In genomic region chr1:212593696-212594335, GRCh38 we compare ENCODE assay signal across 19 cellular contexts. TPM values are rescaled to one million over a fixed set of nuclear protein-coding genes. Genes with fewer than 3 reads are reported as not detected.
DNase-seq lines count a peak whose midpoint lies in the region; ATAC-seq and TF ChIP-seq lines count a peak whose summit lies in the region.
"Had no signal": no experiment of that assay in that cellular context is flagged by ENCODE, and none has a peak within 500 bp of the region (broad histone marks: within the 10 kb centered on the region; RNA-seq: fewer than 3 reads in every experiment).

No MANE protein-coding gene starts in this region.

- no peaks in the 10 kb centered on the region for H3F3A ChIP-seq in GM23338 (replicated peaks; ENCODE audit: low read depth)
- H3F3A ChIP-seq in neural progenitor cell (ENCODE audit: low read depth): no peaks in the 10 kb centered on the region

- no peak overlapping the region for H3K27ac ChIP-seq in GM23338 (ENCODE audit: low read depth)
- no peak overlapping the region for H3K27ac ChIP-seq in esophagus muscularis mucosa (replicated peaks in 1 of 4)
- H3K27ac ChIP-seq in neural progenitor cell: no peak overlapping the region

- H3K9ac ChIP-seq in neural progenitor cell: no peak overlapping the region

- H3K4me2 ChIP-seq in GM23338 (no peak overlapping the region), neural progenitor cell (no peak overlapping the region)

- H3K27me3 Mint-ChIP-seq in GM23338 (ENCODE audit: insufficient read depth, low read depth, poor library complexity): peaks cover 6% of the 10 kb centered on the region
- H3K27me3 Mint-ChIP-seq in neural progenitor cell (ENCODE audit: insufficient read depth, low read depth): peaks cover 8% of the 10 kb centered on the region

- H3K4me1 ChIP-seq in GM23338 (ENCODE audit: insufficient read depth) (no peaks in the 10 kb centered on the region; the same call in 1 of the 2 replicates), esophagus muscularis mucosa (peaks cover 0 to 11% (median 9%) of the 10 kb centered on the region in 4 donors), neural progenitor cell (peaks cover 11% of the 10 kb centered on the region)

- ATAC-seq in GM23338: no peak
- ATAC-seq in GM18519 (IDR thresholded peaks at IDR 0.05; ENCODE audit: low FRiP score, unreplicated experiment): no peak

- TF ChIP-seq POLR2A in esophagus muscularis mucosa (IDR thresholded peaks at IDR 0.05; ENCODE audit: low read depth): no peak

- H3K27ac Mint-ChIP-seq in GM23338: 0 out of 2 replicates have a peak overlapping the region, but pooled peaks have one; percentile 52
- H3K27ac Mint-ChIP-seq in neural progenitor cell: peak overlapping the region; percentile 85
- H3K27ac Mint-ChIP-seq: CD4-positive, alpha-beta memory T cell had no signal

- H3K4me3 Mint-ChIP-seq in GM23338: no peak overlapping the region
- peak overlapping the region; percentile 31 for H3K4me3 Mint-ChIP-seq in neural progenitor cell

- DNase-seq in NCI-H2171 treated with DMSO at 0.1 percent for 48 hours (lab: John Stamatoyannopoulos, UW) (peak; percentile 66), NCI-H2171 (lab: John Stamatoyannopoulos, UW) (no peak), GM23338 (ENCODE audit: low spot score) (no peak), esophagus muscularis mucosa (ENCODE audit: extremely low spot score) (peak; percentile 42), neural progenitor cell (ENCODE audit: low spot score) (no peak), NCI-H146 treated with DMSO at 0.1 percent for 48 hours (lab: John Stamatoyannopoulos, UW; ENCODE audit: unreplicated experiment) (no peak)
- no peak for DNase-seq in effector CD4-positive, alpha-beta T cell
- DNase-seq: 8988T; CD4-positive, alpha-beta memory T cell; DMS79 treated with DMSO at 0.1 percent for 48 hours; HCEC 1CT; KBM-7; NCI-H1436; NCI-H345; NCI-H526; NK-92 treated with Interleukin-12 subunit alpha and Interleukin-12 subunit beta, amount 100 ng/mL, for 24 hours; OCI-M1; SIG-M5 had no signal

- 88% methylated on average over 3 of the region's 3 CpGs for WGBS in esophagus muscularis mucosa

- H4K20me1 ChIP-seq in GM23338 (replicated peaks; ENCODE audit: insufficient read depth) (no peaks in the 10 kb centered on the region), neural progenitor cell (ENCODE audit: low read depth) (no peaks in the 10 kb centered on the region)

- TF ChIP-seq CTCF in GM23338 (conservative IDR thresholded peaks at IDR 0.05; ENCODE audit: low read depth in 2 of 2): no peak
- no peak for TF ChIP-seq CTCF in esophagus muscularis mucosa (IDR thresholded peaks at IDR 0.05)
- TF ChIP-seq CTCF in neural progenitor cell (IDR thresholded peaks at IDR 0.05): no peak

- H2AFZ ChIP-seq in GM23338 (no peak overlapping the region), neural progenitor cell (replicated peaks) (no peak overlapping the region)

- intact Hi-C loops in esophagus muscularis mucosa (cut with DNase I): no loop called here

- no peaks in the 10 kb centered on the region for H3K9me3 Mint-ChIP-seq in GM23338
- H3K9me3 Mint-ChIP-seq in neural progenitor cell: no peaks in the 10 kb centered on the region

- H3K36me3 Mint-ChIP-seq in GM23338 (ENCODE audit: low read depth): no peaks in the 10 kb centered on the region
- no peaks in the 10 kb centered on the region for H3K36me3 Mint-ChIP-seq in neural progenitor cell
- H3K36me3 Mint-ChIP-seq: CD4-positive, alpha-beta memory T cell had no signal

- H3K9me2 ChIP-seq in GM23338 (ENCODE audit: insufficient read depth): 0 out of 2 replicates have a peak, but pooled peaks cover 3% of the 10 kb centered on the region

- H3K9me3 ChIP-seq in esophagus muscularis mucosa (no peaks in the 10 kb centered on the region), neural progenitor cell (ENCODE audit: low read depth) (no peaks in the 10 kb centered on the region)

- peaks cover 14% of the 10 kb centered on the region for H3K4me1 Mint-ChIP-seq in GM23338
- peaks cover 24% of the 10 kb centered on the region for H3K4me1 Mint-ChIP-seq in neural progenitor cell

- H3K79me2 ChIP-seq in GM23338 (replicated peaks; ENCODE audit: insufficient read depth) (no peaks in the 10 kb centered on the region), neural progenitor cell (ENCODE audit: low read depth) (no peaks in the 10 kb centered on the region)

- no peak for TF ChIP-seq EP300 in esophagus muscularis mucosa (IDR thresholded peaks at IDR 0.05)

- H3K36me3 ChIP-seq in GM23338 (ENCODE audit: insufficient read depth) (no peaks in the 10 kb centered on the region), esophagus muscularis mucosa (no peaks in the 10 kb centered on the region), neural progenitor cell (no peaks in the 10 kb centered on the region)

- no peaks in the 10 kb centered on the region for H3K27me3 ChIP-seq in GM23338 (ENCODE audit: insufficient read depth)
- no peaks in the 10 kb centered on the region for H3K27me3 ChIP-seq in esophagus muscularis mucosa
- H3K27me3 ChIP-seq in neural progenitor cell: no peaks in the 10 kb centered on the region

- H3K4me3 ChIP-seq in GM23338 (no peak overlapping the region), esophagus muscularis mucosa (no peak overlapping the region), neural progenitor cell (no peak overlapping the region)

TF ChIP-seq in GM23338, 12 proteins besides CTCF, POLR2A, EP300 and RAD21 (continues in another document):
- TF ChIP-seq ZNF462 (CRISPR knock-in tag; IDR thresholded peaks at IDR 0.05) (no peak), EZH2phosphoT487 (IDR thresholded peaks at IDR 0.05; ENCODE audit: unreplicated experiment) (no peak)
- TF ChIP-seq, protein P1, sequence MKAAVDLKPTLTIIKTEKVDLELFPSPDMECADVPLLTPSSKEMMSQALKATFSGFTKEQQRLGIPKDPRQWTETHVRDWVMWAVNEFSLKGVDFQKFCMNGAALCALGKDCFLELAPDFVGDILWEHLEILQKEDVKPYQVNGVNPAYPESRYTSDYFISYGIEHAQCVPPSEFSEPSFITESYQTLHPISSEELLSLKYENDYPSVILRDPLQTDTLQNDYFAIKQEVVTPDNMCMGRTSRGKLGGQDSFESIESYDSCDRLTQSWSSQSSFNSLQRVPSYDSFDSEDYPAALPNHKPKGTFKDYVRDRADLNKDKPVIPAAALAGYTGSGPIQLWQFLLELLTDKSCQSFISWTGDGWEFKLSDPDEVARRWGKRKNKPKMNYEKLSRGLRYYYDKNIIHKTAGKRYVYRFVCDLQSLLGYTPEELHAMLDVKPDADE (IDR thresholded peaks at IDR 0.05): no peak

RNA-seq across cellular contexts. Expression of gene ATF3, which starts 14.7 kb away (rescaled TPM):
- total RNA-seq in GM23338 (2014; rRNA removed; shearing (Covaris generic)): 17.2 and 19.3 TPM in 2 replicates
- polyA plus RNA-seq in GM23338 (2016; fragmentation: Nextera tagmentation; extraction: Ambion mirVana): 12.6 and 16.2 TPM in 2 replicates
- total RNA-seq in esophagus muscularis mucosa (10 to 100 TPM in 1 of 4 donors, 1 to 10 TPM in 3; 2.9 to 29.7 (median 3.7) TPM), neural progenitor cell (ENCODE audit: low replicate concordance) (7.2 and 7.8 TPM in 2 replicates)

Comparison
In these comparisons a context has a peak if more than half of its experiments do, and no peak if none do; other contexts are left out.
1. DNase-seq: peak in NCI-H2171 treated with DMSO at 0.1 percent for 48 hours (single experiment) and esophagus muscularis mucosa (single experiment); none in NCI-H2171 (single experiment), GM23338 (single experiment), neural progenitor cell (single experiment), effector CD4-positive, alpha-beta T cell (single experiment) and NCI-H146 treated with DMSO at 0.1 percent for 48 hours (single experiment).